8 cellular contexts compared by ENCODE assay signal in the genomic region with DNA sequence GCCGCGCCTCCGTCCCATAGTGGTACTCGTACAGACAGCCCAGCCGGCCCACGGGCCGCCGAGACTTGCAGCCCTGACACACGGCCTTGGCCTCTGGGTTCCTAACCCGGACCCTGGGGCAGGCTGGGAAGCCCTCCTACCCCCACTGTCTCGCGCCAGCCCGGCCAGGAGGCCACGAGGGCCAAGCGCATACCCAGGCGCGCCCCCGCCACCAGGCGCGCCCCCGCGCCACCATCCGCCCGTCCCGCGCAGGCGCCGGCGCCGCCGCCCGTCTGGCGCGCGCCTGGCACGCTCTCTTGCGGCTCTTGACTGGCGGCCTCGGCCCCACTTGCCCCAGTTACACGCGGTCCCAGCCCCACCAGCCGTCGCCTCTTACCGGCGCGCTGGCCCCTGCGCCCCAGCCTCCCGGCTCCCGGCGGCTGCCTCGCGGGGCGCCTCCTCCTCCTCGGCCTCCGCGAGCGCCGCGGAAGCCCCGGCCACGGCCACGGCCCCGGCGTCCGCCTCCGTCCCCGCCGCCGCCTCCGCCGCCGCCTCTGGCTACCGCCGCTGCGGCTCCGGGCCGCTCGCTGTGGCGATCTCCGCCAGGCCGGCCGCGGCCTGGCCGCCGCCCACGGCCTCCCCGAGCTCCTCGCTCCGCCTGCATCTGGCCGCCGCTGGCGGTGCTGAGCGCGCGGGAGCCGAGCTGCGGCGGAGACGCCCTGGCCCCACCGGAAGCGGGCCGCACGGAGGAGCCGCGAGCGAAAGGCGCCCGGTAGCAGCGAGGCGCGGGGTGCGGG. TPM values are rescaled to one million over a fixed set of nuclear protein-coding genes. Genes with fewer than 3 reads are reported as not detected.
DNase-seq lines count a peak whose midpoint lies in the region; ATAC-seq and TF ChIP-seq lines count a peak whose summit lies in the region.

No MANE protein-coding gene starts in this region.

- peak overlapping the region; percentile 91 for H3K4me3 Mint-ChIP-seq in WTC11

- peaks cover 15% of the 10 kb centered on the region for H3K4me1 Mint-ChIP-seq in WTC11

- ATAC-seq in GM18519 (IDR thresholded peaks at IDR 0.05; ENCODE audit: low FRiP score, unreplicated experiment) (peak; percentile 44), HG03025 (IDR thresholded peaks at IDR 0.05; ENCODE audit: low FRiP score, unreplicated experiment) (peak; percentile 63), WTC11 (peak; percentile 83)

- H3K27ac ChIP-seq in caudate nucleus (ENCODE audit: low read depth, low read length): peak overlapping the region; percentile 75

- no peaks in the 10 kb centered on the region for H3K9me3 Mint-ChIP-seq in WTC11

- no peak for TF ChIP-seq CTCF in WTC11 (IDR thresholded peaks at IDR 0.05)

- no peaks in the 10 kb centered on the region for H3K36me3 Mint-ChIP-seq in WTC11

- no peak overlapping the region; the same call in 1 of the 2 replicates for H3K27ac Mint-ChIP-seq in WTC11

- CTCF ChIA-PET in WTC11 (lab: Charles Lee): no interaction called here

- POLR2A ChIA-PET in WTC11 (lab: Charles Lee): no interaction called here

- DNase-seq in A172 (ENCODE audit: low spot score): peak; percentile 42
- DNase-seq in NCI-H2171 treated with DMSO at 0.1 percent for 48 hours (lab: John Stamatoyannopoulos, UW): peak; percentile 72
- DNase-seq in WTC11 (ENCODE audit: low spot score): peak; percentile 68
- DNase-seq in caudate nucleus (lab: John Stamatoyannopoulos, UW): peak in 59 of 61 donors; percentile 11 to 90 (median 70)
- DNase-seq in islet precursor cell: peak; percentile 93
- DNase-seq in stimulated activated CD4-positive, alpha-beta T cell treated with anti-CD3 and anti-CD28 coated beads, Interleukin-12 subunit alpha, Interleukin-12 subunit beta, amount 100 ng/mL, for 48 hours (ENCODE audit: low read depth in 2 of 3, low spot score in 1 of 3): peak; percentile 46 to 62 (median 49)

- peaks cover 34% of the 10 kb centered on the region for H3K27me3 Mint-ChIP-seq in WTC11 (ENCODE audit: low read depth)

TF ChIP-seq in WTC11, 78 proteins besides CTCF, POLR2A, EP300 and RAD21 (continues in another document):
- TF ChIP-seq, protein P1, sequence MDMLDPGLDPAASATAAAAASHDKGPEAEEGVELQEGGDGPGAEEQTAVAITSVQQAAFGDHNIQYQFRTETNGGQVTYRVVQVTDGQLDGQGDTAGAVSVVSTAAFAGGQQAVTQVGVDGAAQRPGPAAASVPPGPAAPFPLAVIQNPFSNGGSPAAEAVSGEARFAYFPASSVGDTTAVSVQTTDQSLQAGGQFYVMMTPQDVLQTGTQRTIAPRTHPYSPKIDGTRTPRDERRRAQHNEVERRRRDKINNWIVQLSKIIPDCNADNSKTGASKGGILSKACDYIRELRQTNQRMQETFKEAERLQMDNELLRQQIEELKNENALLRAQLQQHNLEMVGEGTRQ (CRISPR knock-in tag; IDR thresholded peaks at IDR 0.05): peak; percentile 32; the same call in 1 of the 2 replicates
- TF ChIP-seq TEAD1 (CRISPR knock-in tag; IDR thresholded peaks at IDR 0.05): peak; percentile 32; the same call in 1 of the 2 replicates
- 0 out of 2 replicates have a peak, but pooled peaks have one; percentile 26 for TF ChIP-seq FOXK1 (CRISPR knock-in tag; IDR thresholded peaks at IDR 0.05)
- TF ChIP-seq, protein P2, sequence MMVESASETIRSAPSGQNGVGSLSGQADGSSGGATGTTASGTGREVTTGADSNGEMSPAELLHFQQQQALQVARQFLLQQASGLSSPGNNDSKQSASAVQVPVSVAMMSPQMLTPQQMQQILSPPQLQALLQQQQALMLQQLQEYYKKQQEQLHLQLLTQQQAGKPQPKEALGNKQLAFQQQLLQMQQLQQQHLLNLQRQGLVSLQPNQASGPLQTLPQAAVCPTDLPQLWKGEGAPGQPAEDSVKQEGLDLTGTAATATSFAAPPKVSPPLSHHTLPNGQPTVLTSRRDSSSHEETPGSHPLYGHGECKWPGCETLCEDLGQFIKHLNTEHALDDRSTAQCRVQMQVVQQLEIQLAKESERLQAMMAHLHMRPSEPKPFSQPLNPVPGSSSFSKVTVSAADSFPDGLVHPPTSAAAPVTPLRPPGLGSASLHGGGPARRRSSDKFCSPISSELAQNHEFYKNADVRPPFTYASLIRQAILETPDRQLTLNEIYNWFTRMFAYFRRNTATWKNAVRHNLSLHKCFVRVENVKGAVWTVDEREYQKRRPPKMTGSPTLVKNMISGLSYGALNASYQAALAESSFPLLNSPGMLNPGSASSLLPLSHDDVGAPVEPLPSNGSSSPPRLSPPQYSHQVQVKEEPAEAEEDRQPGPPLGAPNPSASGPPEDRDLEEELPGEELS (CRISPR knock-in tag; IDR thresholded peaks at IDR 0.05): no peak
- 0 out of 2 replicates have a peak, but pooled peaks have one; percentile 19 for TF ChIP-seq NR3C1 (CRISPR knock-in tag; conservative IDR thresholded peaks at IDR 0.05; ENCODE audit: low read depth)
- TF ChIP-seq, protein P3, sequence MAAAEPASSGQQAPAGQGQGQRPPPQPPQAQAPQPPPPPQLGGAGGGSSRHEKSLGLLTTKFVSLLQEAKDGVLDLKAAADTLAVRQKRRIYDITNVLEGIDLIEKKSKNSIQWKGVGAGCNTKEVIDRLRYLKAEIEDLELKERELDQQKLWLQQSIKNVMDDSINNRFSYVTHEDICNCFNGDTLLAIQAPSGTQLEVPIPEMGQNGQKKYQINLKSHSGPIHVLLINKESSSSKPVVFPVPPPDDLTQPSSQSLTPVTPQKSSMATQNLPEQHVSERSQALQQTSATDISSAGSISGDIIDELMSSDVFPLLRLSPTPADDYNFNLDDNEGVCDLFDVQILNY (CRISPR knock-in tag; IDR thresholded peaks at IDR 0.05): peak; percentile 59; the same call in 1 of the 2 replicates
- TF ChIP-seq TCF7 (CRISPR knock-in tag; IDR thresholded peaks at IDR 0.05; ENCODE audit: low read depth): no peak
- TF ChIP-seq, protein P4, sequence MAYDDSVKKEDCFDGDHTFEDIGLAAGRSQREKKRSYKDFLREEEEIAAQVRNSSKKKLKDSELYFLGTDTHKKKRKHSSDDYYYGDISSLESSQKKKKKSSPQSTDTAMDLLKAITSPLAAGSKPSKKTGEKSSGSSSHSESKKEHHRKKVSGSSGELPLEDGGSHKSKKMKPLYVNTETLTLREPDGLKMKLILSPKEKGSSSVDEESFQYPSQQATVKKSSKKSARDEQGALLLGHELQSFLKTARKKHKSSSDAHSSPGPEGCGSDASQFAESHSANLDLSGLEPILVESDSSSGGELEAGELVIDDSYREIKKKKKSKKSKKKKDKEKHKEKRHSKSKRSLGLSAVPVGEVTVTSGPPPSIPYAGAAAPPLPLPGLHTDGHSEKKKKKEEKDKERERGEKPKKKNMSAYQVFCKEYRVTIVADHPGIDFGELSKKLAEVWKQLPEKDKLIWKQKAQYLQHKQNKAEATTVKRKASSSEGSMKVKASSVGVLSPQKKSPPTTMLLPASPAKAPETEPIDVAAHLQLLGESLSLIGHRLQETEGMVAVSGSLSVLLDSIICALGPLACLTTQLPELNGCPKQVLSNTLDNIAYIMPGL (CRISPR knock-in tag; IDR thresholded peaks at IDR 0.05): no peak; the same call in 1 of the 2 replicates
- TF ChIP-seq FOXP1 (CRISPR knock-in tag; IDR thresholded peaks at IDR 0.05; ENCODE audit: borderline replicate concordance): peak; percentile 78; the same call in 1 of the 2 replicates
- TF ChIP-seq, protein P5, sequence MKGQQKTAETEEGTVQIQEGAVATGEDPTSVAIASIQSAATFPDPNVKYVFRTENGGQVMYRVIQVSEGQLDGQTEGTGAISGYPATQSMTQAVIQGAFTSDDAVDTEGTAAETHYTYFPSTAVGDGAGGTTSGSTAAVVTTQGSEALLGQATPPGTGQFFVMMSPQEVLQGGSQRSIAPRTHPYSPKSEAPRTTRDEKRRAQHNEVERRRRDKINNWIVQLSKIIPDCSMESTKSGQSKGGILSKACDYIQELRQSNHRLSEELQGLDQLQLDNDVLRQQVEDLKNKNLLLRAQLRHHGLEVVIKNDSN (CRISPR knock-in tag; IDR thresholded peaks at IDR 0.05): no peak
- TF ChIP-seq ARID4B (CRISPR knock-in tag; IDR thresholded peaks at IDR 0.05; ENCODE audit: borderline replicate concordance): no peak

RNA-seq across cellular contexts. Expression of gene AVEN, which starts 0.4 kb away (rescaled TPM):
- 37.5 and 39.6 TPM in 2 replicates for total RNA-seq in A172 (2014; rRNA removed; shearing (Covaris generic))
- total RNA-seq in WTC11 (2021): 12.4 to 14.0 TPM (median 13.1 TPM) in 3 replicates

Comparison
In these comparisons a context has a peak if more than half of its experiments do, and no peak if none do; other contexts are left out.
1. Peak in every context shown above with its lines: DNase-seq, ATAC-seq and H3K27ac ChIP-seq.
2. DNase-seq: peak in every context shown above with its lines; median percentile 93 in islet precursor cell; 72 in NCI-H2171 treated with DMSO at 0.1 percent for 48 hours; 70 in caudate nucleus; 68 in WTC11; 49 in stimulated activated CD4-positive, alpha-beta T cell treated with anti-CD3 and anti-CD28 coated beads, Interleukin-12 subunit alpha, Interleukin-12 subunit beta, amount 100 ng/mL, for 48 hours; 42 in A172.